7 cellular contexts compared by ENCODE assay signal in the genomic region with DNA sequence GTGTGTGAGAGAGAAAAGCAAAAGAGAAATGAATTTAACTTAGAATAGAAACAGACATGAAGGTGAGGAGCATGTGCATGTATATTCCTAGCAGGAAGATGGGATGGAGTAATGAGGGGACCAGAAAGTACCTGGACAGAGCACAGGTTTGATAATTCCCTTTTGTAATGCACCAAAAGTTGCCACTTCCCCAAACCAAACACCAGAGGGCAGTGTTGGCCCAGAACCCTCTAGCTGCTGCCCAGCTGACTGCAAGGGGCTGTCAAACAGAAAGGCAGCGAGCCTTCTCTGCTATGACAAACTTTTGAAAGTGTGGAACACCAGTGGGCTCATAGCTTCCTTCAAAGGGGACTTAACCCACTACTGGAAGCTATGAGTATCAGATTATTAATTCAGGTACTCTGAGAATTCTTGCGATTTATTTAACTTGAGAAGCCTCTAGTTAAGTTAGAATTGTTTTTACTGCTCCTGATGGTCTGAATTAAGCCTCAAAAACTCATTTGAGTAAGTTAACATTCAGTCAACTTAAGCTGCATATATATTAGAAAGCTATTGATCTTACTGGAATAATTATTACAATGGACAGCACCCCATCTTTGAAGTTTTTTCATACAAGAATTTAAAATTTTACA.
DNase-seq lines count a peak whose midpoint lies in the region; FAIRE-seq and TF ChIP-seq lines count a peak whose summit lies in the region.

No MANE protein-coding gene starts in this region.

- H3K4me3 Mint-ChIP-seq in astrocyte (ENCODE audit: unreplicated experiment): no peak overlapping the region

- H3K4me3 ChIP-seq in astrocyte (ENCODE audit: insufficient read depth, low read depth, low read length): no peak overlapping the region
- H3K4me3 ChIP-seq in small intestine (ENCODE audit: low read depth in 1 of 2, low read length in 2 of 2): no peak overlapping the region

- TF ChIP-seq POLR2A in H54 (IDR thresholded peaks at IDR 0.05; ENCODE audit: low read depth, low read length): no peak

- H3K9me3 ChIP-seq in astrocyte (ENCODE audit: insufficient read depth, low read depth, low read length): no peaks in the 10 kb centered on the region
- no peaks in the 10 kb centered on the region for H3K9me3 ChIP-seq in small intestine (ENCODE audit: control insufficient read depth, low read depth)

- H2AFZ ChIP-seq in astrocyte (ENCODE audit: low read depth, low read length): no peak overlapping the region

- H3K27ac Mint-ChIP-seq in astrocyte (ENCODE audit: unreplicated experiment): no peak overlapping the region

- TF ChIP-seq CTCF in GM12874 (IDR thresholded peaks at IDR 0.05; ENCODE audit: insufficient read depth, low read depth, low read length): peak; percentile 84
- TF ChIP-seq CTCF in LNCAP (IDR thresholded peaks at IDR 0.05): peak; percentile 85
- TF ChIP-seq CTCF in astrocyte (IDR thresholded peaks at IDR 0.05; ENCODE audit: insufficient read depth, low read depth, low read length): peak; percentile 93

- H3K4me1 Mint-ChIP-seq in astrocyte (ENCODE audit: low read depth, unreplicated experiment): no peaks in the 10 kb centered on the region

- no peaks in the 10 kb centered on the region for H3K36me3 Mint-ChIP-seq in astrocyte (ENCODE audit: low read depth, unreplicated experiment)

- H3K4me2 ChIP-seq in astrocyte (ENCODE audit: low read length): no peak overlapping the region

- no peak overlapping the region for H3K27ac ChIP-seq in astrocyte (ENCODE audit: low read depth, low read length)
- no peak overlapping the region for H3K27ac ChIP-seq in small intestine (ENCODE audit: low read depth in 1 of 2, low read length in 1 of 2)

- peak; percentile 38 for DNase-seq in H54 (ENCODE audit: insufficient read length, low spot score)
- peak; percentile 22 to 48 (median 34) for DNase-seq in T-helper 1 cell
- DNase-seq in astrocyte (ENCODE audit: low read depth): peak; percentile 29
- peak; percentile 40 to 43 for DNase-seq in hippocampal formation (lab: John Stamatoyannopoulos, UW)
- DNase-seq in small intestine: peak; percentile 69

- H3K4me1 ChIP-seq in astrocyte (ENCODE audit: insufficient read depth, low read length): no peaks in the 10 kb centered on the region
- H3K4me1 ChIP-seq in small intestine (ENCODE audit: control insufficient read depth in 2 of 2, insufficient read depth in 1 of 2, low read depth in 1 of 2, low read length in 1 of 2): no peaks in the 10 kb centered on the region

- no peaks in the 10 kb centered on the region for H3K27me3 Mint-ChIP-seq in astrocyte (ENCODE audit: low read depth, unreplicated experiment)

- H4K20me1 ChIP-seq in astrocyte (ENCODE audit: insufficient read depth, low read length): no peaks in the 10 kb centered on the region

- 41 to 48% (median 41%) methylated on average over 2 of the region's 2 CpGs for WGBS in small intestine, 3 donors

- H3K27me3 ChIP-seq in astrocyte (ENCODE audit: insufficient read depth, low read length) (no peaks in the 10 kb centered on the region), small intestine (ENCODE audit: control insufficient read depth in 2 of 2, insufficient read depth in 2 of 2, low read length in 2 of 2) (no peaks in the 10 kb centered on the region)

- no peaks in the 10 kb centered on the region for H3K9me3 Mint-ChIP-seq in astrocyte (ENCODE audit: unreplicated experiment)

- no peaks in the 10 kb centered on the region for H3K79me2 ChIP-seq in astrocyte (ENCODE audit: insufficient read depth, low read length)

- H3K36me3 ChIP-seq in astrocyte (ENCODE audit: insufficient read depth, low read length): no peaks in the 10 kb centered on the region
- no peaks in the 10 kb centered on the region for H3K36me3 ChIP-seq in small intestine (ENCODE audit: control insufficient read depth in 2 of 2, insufficient read depth in 2 of 2, low read length in 2 of 2)

- no peak overlapping the region for H3K9ac ChIP-seq in astrocyte (ENCODE audit: low read length)

- peak; percentile 96 for FAIRE-seq in H54 (lab: Jason Lieb, UNC)
- peak; percentile 47 for FAIRE-seq in astrocyte (lab: Jason Lieb, UNC)
- FAIRE-seq in small intestine (lab: Jason Lieb, UNC): no peak
